Comparison of ENCODE assay signal across 8 cellular contexts in the genomic region with DNA sequence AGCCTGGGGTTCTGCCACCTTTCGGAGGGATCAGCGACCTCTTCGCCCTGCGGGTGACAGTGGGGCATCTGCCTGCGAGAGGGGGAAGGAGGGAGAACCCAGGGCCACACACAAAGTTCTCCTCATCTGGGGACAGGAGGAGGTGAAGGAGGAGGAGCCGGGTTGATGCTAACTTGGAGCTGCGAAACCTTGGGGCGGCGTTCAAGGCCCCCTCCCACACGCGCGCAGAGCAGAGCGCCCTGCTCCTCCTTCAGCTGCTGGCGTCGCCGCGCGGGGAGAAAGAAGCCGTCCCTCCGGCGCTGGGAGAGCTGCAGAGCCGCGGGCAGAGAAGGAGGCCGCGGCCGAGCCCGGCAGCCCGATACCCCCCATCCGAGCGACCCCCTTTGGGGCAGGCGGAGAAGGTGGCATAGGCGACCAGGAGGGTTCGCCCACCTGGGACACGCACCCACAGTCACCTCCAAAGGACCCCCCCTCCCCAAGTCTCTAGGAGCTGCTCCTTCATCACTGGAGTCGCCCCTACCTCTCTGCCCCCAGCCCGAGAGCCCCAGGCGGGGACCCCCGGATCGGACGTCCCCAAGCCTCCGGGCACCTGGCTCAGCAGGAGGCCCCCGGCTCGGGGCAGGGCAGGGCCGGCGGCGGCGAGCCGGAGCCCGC. TPM values are rescaled to one million over a fixed set of nuclear protein-coding genes. Genes with fewer than 3 reads are reported as not detected.
A peak's percentile ranks its signal among the peaks of the same experiment; 100 is the strongest.
DNase-seq lines count a peak whose midpoint lies in the region; ATAC-seq, FAIRE-seq and TF ChIP-seq lines count a peak whose summit lies in the region.

A gene with protein sequence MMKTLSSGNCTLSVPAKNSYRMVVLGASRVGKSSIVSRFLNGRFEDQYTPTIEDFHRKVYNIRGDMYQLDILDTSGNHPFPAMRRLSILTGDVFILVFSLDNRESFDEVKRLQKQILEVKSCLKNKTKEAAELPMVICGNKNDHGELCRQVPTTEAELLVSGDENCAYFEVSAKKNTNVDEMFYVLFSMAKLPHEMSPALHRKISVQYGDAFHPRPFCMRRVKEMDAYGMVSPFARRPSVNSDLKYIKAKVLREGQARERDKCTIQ (plus strand): TSS at position 232 of the 654 bp plus-strand sequence. CDS start 5,979 bp downstream, outside the sequence.

- H3K9me3 ChIP-seq in ovary (no peaks in the 10 kb centered on the region), vagina (no peaks in the 10 kb centered on the region)

- H3K4me3 ChIP-seq in ovary (peak within 1 kb of the TSS; percentile 46), vagina (peak within 1 kb of the TSS; percentile 58 to 75)

- TF ChIP-seq CTCF in ovary (IDR thresholded peaks at IDR 0.05) (no peak), vagina (IDR thresholded peaks at IDR 0.05) (no peak)

- H3K9me3 Mint-ChIP-seq in activated T-cell treated with anti-CD3 and anti-CD28 coated beads, Interleukin-2, amount 50 U/mL, for 4 hours: no peaks in the 10 kb centered on the region

- no peaks in the 10 kb centered on the region for H3K36me3 ChIP-seq in ovary
- no peaks in the 10 kb centered on the region for H3K36me3 ChIP-seq in vagina

- 0 to 2% (median 1%) methylated on average over 38 to 49 of the region's 49 CpGs for WGBS in ovary, 3 donors

- no peaks in the 10 kb centered on the region for H3K27me3 ChIP-seq in ovary
- no peaks in the 10 kb centered on the region for H3K27me3 ChIP-seq in vagina

- H3K4me3 Mint-ChIP-seq in activated T-cell treated with anti-CD3 and anti-CD28 coated beads, Interleukin-2, amount 50 U/mL, for 4 hours: peak within 1 kb of the TSS; percentile 73

- peaks cover 39% of the 10 kb centered on the region for H3K27me3 Mint-ChIP-seq in activated T-cell treated with anti-CD3 and anti-CD28 coated beads, Interleukin-2, amount 50 U/mL, for 4 hours (ENCODE audit: low read depth)

- no peaks in the 10 kb centered on the region for H3K36me3 Mint-ChIP-seq in activated T-cell treated with anti-CD3 and anti-CD28 coated beads, Interleukin-2, amount 50 U/mL, for 4 hours (ENCODE audit: insufficient read depth)

- H3K4me1 Mint-ChIP-seq in activated T-cell treated with anti-CD3 and anti-CD28 coated beads, Interleukin-2, amount 50 U/mL, for 4 hours (ENCODE audit: low read depth): peaks cover 8% of the 10 kb centered on the region

- FAIRE-seq in frontal cortex (lab: Jason Lieb, UNC): no peak
- FAIRE-seq in GM12892 (lab: Jason Lieb, UNC): no peak

- intact Hi-C loops in ovary (cut with DNase I): no loop called here
- intact Hi-C loops in vagina (cut with DNase I): no loop called here

- no peak for TF ChIP-seq EP300 in ovary (IDR thresholded peaks at IDR 0.05)

- ATAC-seq in activated T-cell treated with anti-CD3 and anti-CD28 coated beads, Interleukin-2, amount 50 U/mL, for 4 hours: peak; percentile 73 to 74

- peaks cover 4% of the 10 kb centered on the region for H3K4me1 ChIP-seq in ovary (ENCODE audit: insufficient read depth)
- peaks cover 20% of the 10 kb centered on the region for H3K4me1 ChIP-seq in vagina

- no peak for TF ChIP-seq POLR2A in ovary (IDR thresholded peaks at IDR 0.05)
- TF ChIP-seq POLR2A in vagina (IDR thresholded peaks at IDR 0.05): no peak
- TF ChIP-seq POLR2A in GM12892 (IDR thresholded peaks at IDR 0.05; ENCODE audit: low read depth, low read length): no peak

- H3K27ac ChIP-seq in ovary (peak within 1 kb of the TSS; percentile 5 to 32), vagina (peak within 1 kb of the TSS; percentile 59)

- DNase-seq in DMS79 treated with DMSO at 0.1 percent for 48 hours (lab: John Stamatoyannopoulos, UW): peak; percentile 19
- DNase-seq in DMS79 (lab: John Stamatoyannopoulos, UW): no peak
- peak; percentile 33 for DNase-seq in NCI-H1092 (lab: John Stamatoyannopoulos, UW)
- peak; percentile 15 for DNase-seq in activated T-cell treated with anti-CD3 and anti-CD28 coated beads, Interleukin-2, amount 50 U/mL, for 4 hours
- peak; percentile 63 to 68 for DNase-seq in frontal cortex (ENCODE audit: low spot score in 2 of 2)
- DNase-seq in ovary: peak in 2 of 5 donors; percentile 48 to 59
- DNase-seq in vagina (ENCODE audit: extremely low spot score in 2 of 2): no peak
- no peak for DNase-seq in GM12892 (ENCODE audit: insufficient read length)

RNA-seq across cellular contexts. Expression of the gene that starts here (rescaled TPM):
- total RNA-seq in activated T-cell treated with anti-CD3 and anti-CD28 coated beads, Interleukin-2, amount 50 U/mL, for 4 hours: under 1 TPM; 0.08 to 0.14 (median 0.13) TPM
- 1.2 TPM for total RNA-seq in frontal cortex
- total RNA-seq in ovary: 1 to 10 TPM in 5 of 7 donors, under 1 TPM in 2; 0.24 to 4.4 (median 2.8) TPM
- polyA plus RNA-seq in ovary: 1 to 10 TPM in 1 of 2 donors, under 1 TPM in 1; 0.75 to 1.3 TPM
- 2.0 TPM for total RNA-seq in vagina
- not detected for polyA plus RNA-seq in GM12892 (2012; ENCODE audit: missing spikeins)

Comparison
In these comparisons a context has a peak if more than half of its experiments do, and no peak if none do; other contexts are left out.
1. DNase-seq: peak in DMS79 treated with DMSO at 0.1 percent for 48 hours (single experiment), NCI-H1092 (single experiment) and frontal cortex (2 of 2); none in DMS79 (single experiment), vagina (0 of 2) and GM12892 (single experiment).
2. Peak in DNase-seq and ATAC-seq in activated T-cell treated with anti-CD3 and anti-CD28 coated beads, Interleukin-2, amount 50 U/mL, for 4 hours; RNA of the gene not detected or under 1 TPM.